15 cellular contexts compared by ENCODE assay signal in the genomic region with DNA sequence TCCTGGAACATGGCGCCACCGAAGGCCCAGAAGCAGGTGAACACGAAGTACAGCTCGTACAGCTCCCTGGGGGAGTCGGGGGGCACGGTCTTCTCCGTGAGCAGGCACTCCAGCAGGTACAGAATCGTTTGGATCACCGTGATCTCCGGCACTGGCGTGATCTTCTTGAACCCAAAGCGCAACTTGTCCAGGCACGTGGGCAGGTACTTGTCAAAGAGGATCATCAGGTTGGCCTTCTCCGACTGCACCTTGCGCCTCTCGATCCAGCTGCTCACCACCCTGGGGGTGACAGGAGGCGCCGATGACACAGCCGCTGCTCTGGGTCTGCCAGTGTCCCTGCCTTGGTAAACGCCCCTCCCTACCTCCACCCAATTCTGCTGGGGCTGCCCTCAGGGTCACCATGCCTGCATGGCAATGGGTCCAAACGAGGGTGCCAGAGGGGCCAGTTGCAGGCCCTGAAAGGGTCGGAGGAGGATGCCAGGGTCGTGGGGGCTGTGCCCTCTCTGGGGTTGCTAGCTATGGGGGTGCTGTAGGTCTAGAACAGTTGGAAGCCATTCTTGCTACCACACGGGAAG.
"Had no signal": no experiment of that assay in that cellular context is flagged by ENCODE, and none has a peak within 500 bp of the region (broad histone marks: within the 10 kb centered on the region; RNA-seq: fewer than 3 reads in every experiment).

No MANE protein-coding gene starts in this region.

- H3K4me3 Mint-ChIP-seq: dendritic cell treated with granulocyte-macrophage colony-stimulating factor and Interleukin-4, amounts not matched to agents 40 ng/mL and 50 ng/mL, for 4 days; nephron had no signal

- DNase-seq: cerebellar nuclear complex; erythroblast; foreskin keratinocyte; head of caudate nucleus; left colon; mesendoderm; naive B cell; ovary; stimulated activated CD4-positive, alpha-beta T cell treated with anti-CD3 and anti-CD28 coated beads, Interleukin-2, amount 100 ng/mL, for 48 hours; transverse colon had no signal

- H3K4me1 Mint-ChIP-seq: nephron had no signal

- ATAC-seq: foreskin keratinocyte, left colon, right cardiac atrium had no signal

- H3K9me3 Mint-ChIP-seq: dendritic cell treated with granulocyte-macrophage colony-stimulating factor and Interleukin-4, amounts not matched to agents 40 ng/mL and 50 ng/mL, for 4 days; naive B cell; nephron; stimulated activated naive CD8-positive, alpha-beta T cell treated with anti-CD3 and anti-CD28 coated beads, Interleukin-15, Interleukin-2, amounts not matched to agents 100 ng/mL and 50 ng/mL, for 24 hours had no signal

- H3K27ac Mint-ChIP-seq: dendritic cell treated with granulocyte-macrophage colony-stimulating factor and Interleukin-4, amounts not matched to agents 40 ng/mL and 50 ng/mL, for 4 days; nephron; progenitor cell of endocrine pancreas; stimulated activated naive CD8-positive, alpha-beta T cell treated with anti-CD3 and anti-CD28 coated beads, Interleukin-15, Interleukin-2, amounts not matched to agents 100 ng/mL and 50 ng/mL, for 24 hours had no signal
